Comparison of ENCODE assay signal across 8 cellular contexts in genomic region chr3:15796771-15797599, GRCh38. TPM values are rescaled to one million over a fixed set of nuclear protein-coding genes. Genes with fewer than 3 reads are reported as not detected.
DNase-seq lines count a peak whose midpoint lies in the region; ATAC-seq and TF ChIP-seq lines count a peak whose summit lies in the region.

No MANE protein-coding gene starts in this region.

- no peak for TF ChIP-seq POLR2A in suprapubic skin (IDR thresholded peaks at IDR 0.05)

- no peak for TF ChIP-seq RAD21 in liver (IDR thresholded peaks at IDR 0.05)

- H3K9me3 ChIP-seq in HEK293 (ENCODE audit: control insufficient read depth, insufficient read depth, low read depth, low read length) (no peaks in the 10 kb centered on the region), RWPE2 (ENCODE audit: severe bottlenecking) (no peaks in the 10 kb centered on the region), liver (ENCODE audit: control insufficient read depth in 4 of 4, low read length in 3 of 4) (no peaks in the 10 kb centered on the region), suprapubic skin (no peaks in the 10 kb centered on the region)

- POLR2A ChIA-PET in BJ (lab: Charles Lee) (interaction anchor here (0.6 to 1.7 kb wide), 9 partner anchors 16 to 500 kb away, joined by 3 to 23 read pairs (median 3); no protein-coding TSS in a partner anchor), HEK293 (lab: Yijun Ruan, JAX) (interaction anchor here (0.5 to 2.2 kb wide), 7 partner anchors 18 to 208 kb away, joined by 3 to 17 read pairs (median 4); partner anchors contain the start of genes BTD and HACL1)

- no peaks in the 10 kb centered on the region for H3K36me3 Mint-ChIP-seq in dendritic cell treated with granulocyte-macrophage colony-stimulating factor and Interleukin-4, amounts not matched to agents 40 ng/mL and 50 ng/mL, for 4 days (ENCODE audit: low read depth)

- H3K27ac ChIP-seq in HEK293 (ENCODE audit: extremely low read depth, low read depth, low read length): peak overlapping the region; percentile 35; the same call in 1 of the 2 replicates
- peak overlapping the region; percentile 99 for H3K27ac ChIP-seq in RWPE2 (ENCODE audit: poor library complexity, severe bottlenecking)
- peak overlapping the region; percentile 83 to 91 for H3K27ac ChIP-seq in liver (ENCODE audit: low read depth in 1 of 2, low read length in 2 of 2)
- H3K27ac ChIP-seq in suprapubic skin: peak overlapping the region; percentile 88

- H3K27me3 ChIP-seq in BJ (ENCODE audit: control insufficient read depth, insufficient read depth, low read length) (no peaks in the 10 kb centered on the region), RWPE2 (ENCODE audit: insufficient read depth, poor library complexity, severe bottlenecking) (no peaks in the 10 kb centered on the region), liver (ENCODE audit: control insufficient read depth in 4 of 4, insufficient read depth in 4 of 4, low read length in 3 of 4) (no peaks in the 10 kb centered on the region), suprapubic skin (no peaks in the 10 kb centered on the region)

- WGBS in liver: 29% methylated on average over 5 of the region's 5 CpGs
- 5% methylated on average over 5 of the region's 5 CpGs for WGBS in suprapubic skin

- H3K27ac Mint-ChIP-seq in dendritic cell treated with granulocyte-macrophage colony-stimulating factor and Interleukin-4, amounts not matched to agents 40 ng/mL and 50 ng/mL, for 4 days: peak overlapping the region; percentile 90

- H3K36me3 ChIP-seq in BJ (ENCODE audit: control insufficient read depth, insufficient read depth, low read length) (no peaks in the 10 kb centered on the region), HEK293 (ENCODE audit: control insufficient read depth in 2 of 2, insufficient read depth in 1 of 2, low read length in 2 of 2) (peaks cover 0 to 3% of the 10 kb centered on the region in 2 experiments; a peak in 1 of 3 replicates), RWPE2 (ENCODE audit: low read depth) (peaks cover 29% of the 10 kb centered on the region), liver (ENCODE audit: control insufficient read depth in 4 of 4, insufficient read depth in 3 of 4, low read depth in 1 of 4, low read length in 3 of 4) (no peaks in the 10 kb centered on the region), suprapubic skin (peaks cover 3% of the 10 kb centered on the region)

- H3K4me3 Mint-ChIP-seq in dendritic cell treated with granulocyte-macrophage colony-stimulating factor and Interleukin-4, amounts not matched to agents 40 ng/mL and 50 ng/mL, for 4 days: peak overlapping the region; percentile 72

- H3K9me3 Mint-ChIP-seq in dendritic cell treated with granulocyte-macrophage colony-stimulating factor and Interleukin-4, amounts not matched to agents 40 ng/mL and 50 ng/mL, for 4 days: no peaks in the 10 kb centered on the region

- peak overlapping the region; percentile 12 to 87 for H3K9ac ChIP-seq in liver (ENCODE audit: low read depth in 1 of 2, low read length in 2 of 2)

- TF ChIP-seq CTCF in BJ (IDR thresholded peaks at IDR 0.05; ENCODE audit: insufficient read depth, low read depth, low read length) (no peak), HEK293 (tag by site-specific recombination; IDR thresholded peaks at IDR 0.05) (no peak), RWPE2 (IDR thresholded peaks at IDR 0.05; ENCODE audit: poor library complexity, severe bottlenecking) (no peak), liver (IDR thresholded peaks at IDR 0.05; ENCODE audit: low read depth, low read length, missing input control) (no peak), suprapubic skin (IDR thresholded peaks at IDR 0.05) (no peak)

- peaks cover 37% of the 10 kb centered on the region for H3K4me1 Mint-ChIP-seq in dendritic cell treated with granulocyte-macrophage colony-stimulating factor and Interleukin-4, amounts not matched to agents 40 ng/mL and 50 ng/mL, for 4 days (ENCODE audit: low read depth)

- peak overlapping the region; percentile 80 for H3K4me3 ChIP-seq in BJ (ENCODE audit: low read depth, low read length)
- H3K4me3 ChIP-seq in HEK293 (ENCODE audit: low read depth, low read length): peak overlapping the region; percentile 0; the same call in 1 of the 2 replicates
- peak overlapping the region; percentile 33 for H3K4me3 ChIP-seq in RWPE2 (ENCODE audit: severe bottlenecking)
- peak overlapping the region in 2 of 3 donors; percentile 41 to 46 for H3K4me3 ChIP-seq in liver (ENCODE audit: low read depth in 1 of 3, low read length in 3 of 3)
- peak overlapping the region; percentile 51 for H3K4me3 ChIP-seq in suprapubic skin

- no peak for DNase-seq in BJ (ENCODE audit: low read depth)
- DNase-seq in RWPE2 (ENCODE audit: low spot score): no peak
- no peak for DNase-seq in suprapubic skin (ENCODE audit: low spot score in 2 of 2)

- CTCF ChIA-PET in BJ (lab: Yijun Ruan, JAX): interaction anchor here (0.6 to 2.2 kb wide), 6 partner anchors 9 to 359 kb away, joined by 3 to 10 read pairs (median 4); no protein-coding TSS in a partner anchor
- CTCF ChIA-PET in HEK293 (lab: Yijun Ruan, JAX): interaction anchor here (0.6 to 1.5 kb wide), 5 partner anchors 14 to 411 kb away, joined by 3 to 8 read pairs (median 4); no protein-coding TSS in a partner anchor

- no peak for TF ChIP-seq EP300 in suprapubic skin (IDR thresholded peaks at IDR 0.05)

- H3K4me1 ChIP-seq in HEK293 (ENCODE audit: control insufficient read depth, insufficient read depth, low read length) (peaks cover 35% of the 10 kb centered on the region), RWPE2 (ENCODE audit: insufficient read depth, poor library complexity, severe bottlenecking) (peaks cover 55% of the 10 kb centered on the region), liver (ENCODE audit: control insufficient read depth in 4 of 4, insufficient read depth in 4 of 4, low read length in 3 of 4) (peaks cover 0 to 36% (median 27%) of the 10 kb centered on the region in 4 donors), suprapubic skin (peaks cover 48% of the 10 kb centered on the region)

- intact Hi-C loops in dendritic cell treated with granulocyte-macrophage colony-stimulating factor and Interleukin-4, amounts not matched to agents 40 ng/mL and 50 ng/mL, for 4 days (cut with micrococcal nuclease): no loop called here

- ATAC-seq in RWPE2 (ENCODE audit: low read depth) (peak; percentile 56), HG02678 (IDR thresholded peaks at IDR 0.05; ENCODE audit: unreplicated experiment) (no peak), GM21825 (IDR thresholded peaks at IDR 0.05; ENCODE audit: unreplicated experiment) (no peak)

- H3K27me3 Mint-ChIP-seq in dendritic cell treated with granulocyte-macrophage colony-stimulating factor and Interleukin-4, amounts not matched to agents 40 ng/mL and 50 ng/mL, for 4 days: no peaks in the 10 kb centered on the region

TF ChIP-seq in HEK293, 187 proteins besides CTCF, POLR2A, EP300 and RAD21 (continues in another document):
- TF ChIP-seq ZNF600 (tag by site-specific recombination; IDR thresholded peaks at IDR 0.05): peak; percentile 84
- TF ChIP-seq ZBTB20 (tag by site-specific recombination; IDR thresholded peaks at IDR 0.05): peak; percentile 56; the same call in 1 of the 2 replicates
- TF ChIP-seq ZNF311 (tag by site-specific recombination; IDR thresholded peaks at IDR 0.05; ENCODE audit: borderline replicate concordance): no peak
- 0 out of 2 replicates have a peak, but pooled peaks have one; percentile 16 for TF ChIP-seq SP7 (tag by site-specific recombination; IDR thresholded peaks at IDR 0.05)
- no peak; the same call in 1 of the 2 replicates for TF ChIP-seq KLF8 (tag by site-specific recombination; IDR thresholded peaks at IDR 0.05)
- TF ChIP-seq, protein P1, sequence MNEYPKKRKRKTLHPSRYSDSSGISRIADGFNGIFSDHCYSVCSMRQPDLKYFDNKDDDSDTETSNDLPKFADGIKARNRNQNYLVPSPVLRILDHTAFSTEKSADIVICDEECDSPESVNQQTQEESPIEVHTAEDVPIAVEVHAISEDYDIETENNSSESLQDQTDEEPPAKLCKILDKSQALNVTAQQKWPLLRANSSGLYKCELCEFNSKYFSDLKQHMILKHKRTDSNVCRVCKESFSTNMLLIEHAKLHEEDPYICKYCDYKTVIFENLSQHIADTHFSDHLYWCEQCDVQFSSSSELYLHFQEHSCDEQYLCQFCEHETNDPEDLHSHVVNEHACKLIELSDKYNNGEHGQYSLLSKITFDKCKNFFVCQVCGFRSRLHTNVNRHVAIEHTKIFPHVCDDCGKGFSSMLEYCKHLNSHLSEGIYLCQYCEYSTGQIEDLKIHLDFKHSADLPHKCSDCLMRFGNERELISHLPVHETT (tag by site-specific recombination; IDR thresholded peaks at IDR 0.05): 0 out of 2 replicates have a peak, but pooled peaks have one; percentile 26
- TF ChIP-seq ZNF560 (tag by site-specific recombination; IDR thresholded peaks at IDR 0.05; ENCODE audit: borderline replicate concordance): no peak

TF ChIP-seq in liver, 16 proteins besides CTCF, POLR2A, EP300 and RAD21 (continues in another document):
- no peak for TF ChIP-seq TAF1 (conservative IDR thresholded peaks at IDR 0.05)
- TF ChIP-seq EGR1 (IDR thresholded peaks at IDR 0.05; ENCODE audit: low read depth in 2 of 2): no peak
- no peak for TF ChIP-seq HNF4A (conservative IDR thresholded peaks at IDR 0.05)
- TF ChIP-seq YY1 (IDR thresholded peaks at IDR 0.05): no peak

RNA-seq across cellular contexts. Expression of gene ANKRD28, which starts 0.8 kb away (rescaled TPM):
- polyA plus RNA-seq in BJ (2011; rRNA removed): 50.9 and 92.5 TPM in 2 replicates
- 96.1 and 134 TPM in 2 replicates for polyA minus RNA-seq in BJ (2011; rRNA and poly(A)+ RNA removed)
- 10 to 100 TPM; 23.9 to 39.1 TPM for total RNA-seq in liver
- 1 to 10 TPM; 9.2 to 9.8 TPM for polyA plus RNA-seq in liver
- 10 to 100 TPM; 24.4 to 62.3 (median 48.3) TPM for total RNA-seq in suprapubic skin

Comparison
In these comparisons a context has a peak if more than half of its experiments do, and no peak if none do; other contexts are left out.
1. H3K4me3 ChIP-seq: peak in every context shown above with its lines; median percentile 80 in BJ; 51 in suprapubic skin; 44 in liver; 33 in RWPE2; 0 in HEK293.
2. H3K27ac ChIP-seq: peak in every context shown above with its lines; median percentile 99 in RWPE2; 88 in suprapubic skin; 87 in liver; 35 in HEK293.